1 cellular context compared by ENCODE assay signal in the genomic region with DNA sequence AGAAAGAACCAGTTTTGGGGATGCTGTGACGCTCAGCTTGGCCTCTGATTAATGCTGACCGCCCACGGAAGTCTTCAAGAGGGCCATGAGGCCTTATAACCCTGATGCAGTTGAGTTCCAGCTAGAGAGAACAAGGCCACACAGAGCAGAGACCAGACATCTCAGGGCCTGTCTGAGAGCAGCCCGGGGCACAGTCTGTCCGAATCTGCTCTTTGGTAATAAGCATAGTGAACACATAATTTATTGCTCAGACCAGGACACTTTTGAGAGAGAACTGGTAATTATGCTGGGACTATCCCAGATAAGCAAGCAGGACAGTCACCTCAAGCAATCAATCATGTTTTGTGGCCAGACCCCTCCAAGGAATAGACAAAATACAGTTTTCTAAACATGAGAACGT.
TF ChIP-seq lines count a peak whose summit lies in the region.

No MANE protein-coding gene starts in this region.

TF ChIP-seq in HCT116, 20 proteins besides CTCF, POLR2A, EP300 and RAD21 (continued from another document):
- no peak for TF ChIP-seq EZH2phosphoT487 (IDR thresholded peaks at IDR 0.05; ENCODE audit: borderline replicate concordance)
